9 cellular contexts compared by ENCODE assay signal in genomic region chr10:128268015-128268722, GRCh38.
DNase-seq lines count a peak whose midpoint lies in the region; ATAC-seq and TF ChIP-seq lines count a peak whose summit lies in the region.
"Had no signal": no experiment of that assay in that cellular context is flagged by ENCODE, and none has a peak within 500 bp of the region (broad histone marks: within the 10 kb centered on the region; RNA-seq: fewer than 3 reads in every experiment).

No MANE protein-coding gene starts in this region.

- TF ChIP-seq CTCF in GM12864 (IDR thresholded peaks at IDR 0.05; ENCODE audit: low read depth, low read length, missing control alignments) (peak; percentile 54), natural killer cell (IDR thresholded peaks at IDR 0.05) (no peak)

- no peak overlapping the region for H3K4me3 Mint-ChIP-seq in activated naive CD8-positive, alpha-beta T cell treated with anti-CD3 and anti-CD28 coated beads for 36 hours
- no peak overlapping the region for H3K4me3 Mint-ChIP-seq in natural killer cell

- H3K27ac Mint-ChIP-seq in activated naive CD8-positive, alpha-beta T cell treated with anti-CD3 and anti-CD28 coated beads for 36 hours: no peak overlapping the region
- no peak overlapping the region for H3K27ac Mint-ChIP-seq in natural killer cell

- no peaks in the 10 kb centered on the region for H3K9me3 Mint-ChIP-seq in activated naive CD8-positive, alpha-beta T cell treated with anti-CD3 and anti-CD28 coated beads for 36 hours
- H3K9me3 Mint-ChIP-seq in natural killer cell: no peaks in the 10 kb centered on the region

- no peak for DNase-seq in GM12864 (ENCODE audit: low read depth)
- DNase-seq in LoVo (ENCODE audit: low spot score): peak; percentile 6
- peak; percentile 15 for DNase-seq in activated naive CD8-positive, alpha-beta T cell treated with anti-CD3 and anti-CD28 coated beads for 36 hours
- DNase-seq in kidney tubule cell (ENCODE audit: low spot score): peak; percentile 42
- DNase-seq in natural killer cell: no peak

- no peaks in the 10 kb centered on the region for H3K4me1 Mint-ChIP-seq in activated naive CD8-positive, alpha-beta T cell treated with anti-CD3 and anti-CD28 coated beads for 36 hours
- peaks cover 0 to 5% of the 10 kb centered on the region in 2 donors for H3K4me1 Mint-ChIP-seq in natural killer cell

- H3K27me3 Mint-ChIP-seq in activated naive CD8-positive, alpha-beta T cell treated with anti-CD3 and anti-CD28 coated beads for 36 hours: peaks cover 66% of the 10 kb centered on the region
- peaks cover 34 to 45% of the 10 kb centered on the region in 2 donors for H3K27me3 Mint-ChIP-seq in natural killer cell (ENCODE audit: low read depth in 2 of 2)

- no peak overlapping the region for H3K4me3 ChIP-seq in GM12864 (ENCODE audit: low read depth, low read length)
- H3K4me3 ChIP-seq: SK-N-MC, thoracic aorta had no signal

- ATAC-seq in HG03342 (IDR thresholded peaks at IDR 0.05; ENCODE audit: unreplicated experiment) (no peak), natural killer cell (no peak), GM19023 (IDR thresholded peaks at IDR 0.05; ENCODE audit: unreplicated experiment) (no peak)

- intact Hi-C loops in natural killer cell (cut with micrococcal nuclease): no loop called here

- H3K36me3 Mint-ChIP-seq in activated naive CD8-positive, alpha-beta T cell treated with anti-CD3 and anti-CD28 coated beads for 36 hours: no peaks in the 10 kb centered on the region
- no peaks in the 10 kb centered on the region for H3K36me3 Mint-ChIP-seq in natural killer cell

Comparison
In these comparisons a context has a peak if more than half of its experiments do, and no peak if none do; other contexts are left out.
1. DNase-seq: peak in LoVo (single experiment), activated naive CD8-positive, alpha-beta T cell treated with anti-CD3 and anti-CD28 coated beads for 36 hours (single experiment) and kidney tubule cell (single experiment); none in GM12864 (single experiment) and natural killer cell (single experiment).